11 cellular contexts compared by ENCODE assay signal in the genomic region with DNA sequence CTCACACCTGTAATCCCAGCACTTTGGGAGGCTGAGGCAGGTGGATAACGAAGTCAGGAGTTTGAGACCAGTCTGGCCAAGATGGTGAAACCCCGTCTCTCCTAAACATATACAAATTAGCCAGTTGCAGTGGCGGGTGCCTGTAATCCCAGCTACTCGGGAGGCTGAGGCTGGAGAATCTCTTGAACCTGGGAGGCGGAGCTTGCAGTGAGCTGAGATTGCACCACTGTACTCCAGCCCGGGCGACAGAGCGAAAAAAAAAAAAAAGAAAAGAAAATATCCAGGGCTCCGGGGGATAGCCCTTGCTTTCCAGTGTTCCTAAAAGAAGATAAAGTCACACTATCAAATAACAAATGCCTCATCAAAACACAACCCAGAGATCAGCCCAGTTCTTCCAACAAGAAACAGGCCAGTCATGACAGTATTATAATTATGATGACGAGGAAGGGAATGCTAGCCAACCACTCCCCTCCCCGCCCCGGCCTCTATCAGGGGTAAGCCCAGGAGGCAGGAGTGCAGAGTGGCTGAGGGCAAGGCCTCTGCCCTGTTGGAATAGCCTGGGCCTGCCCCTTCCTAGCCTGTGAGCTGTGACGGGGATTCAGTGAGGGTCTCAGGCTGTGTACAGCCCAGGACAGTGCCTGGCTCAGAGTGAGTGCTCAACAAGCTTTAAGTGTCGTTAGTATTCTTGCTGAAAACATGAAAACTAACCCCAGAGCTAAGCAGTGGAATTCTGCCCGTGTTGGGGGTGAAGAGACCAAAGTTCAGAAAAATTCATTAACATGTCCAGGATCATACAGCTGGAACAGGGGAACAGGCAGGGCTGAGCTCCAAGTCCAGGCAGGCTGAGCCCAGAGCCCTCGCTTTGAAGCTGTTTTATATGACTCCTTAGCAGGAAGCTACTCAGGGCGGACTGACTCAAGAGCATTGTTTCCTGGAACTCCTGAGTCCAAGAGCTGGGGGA. TPM values are rescaled to one million over a fixed set of nuclear protein-coding genes. Genes with fewer than 3 reads are reported as not detected.
DNase-seq lines count a peak whose midpoint lies in the region; TF ChIP-seq lines count a peak whose summit lies in the region.
"Had no signal": no experiment of that assay in that cellular context is flagged by ENCODE, and none has a peak within 500 bp of the region (broad histone marks: within the 10 kb centered on the region; RNA-seq: fewer than 3 reads in every experiment).

No MANE protein-coding gene starts in this region.

- H2AFZ ChIP-seq in H9 (ENCODE audit: low read length) = no peak overlapping the region

- H2BK15ac ChIP-seq in H9 (ENCODE audit: low read depth, low read length) = no peak overlapping the region

- no peak overlapping the region for H3K23ac ChIP-seq in H9 (ENCODE audit: insufficient read length, low read depth, low read length)

- H3K18ac ChIP-seq in H9 (ENCODE audit: insufficient read length, low read depth, low read length) = no peak overlapping the region

- H3K9ac ChIP-seq in H9 (ENCODE audit: extremely low read depth, insufficient read length, low read length) (no peak overlapping the region), colonic mucosa (ENCODE audit: low read depth in 2 of 2, low read length in 2 of 2) (peak overlapping the region; percentile 13 to 85), skeletal muscle tissue (ENCODE audit: low read depth in 1 of 3, low read length in 3 of 3) (no peak overlapping the region)

- H3K79me2 ChIP-seq in H9 (ENCODE audit: insufficient read depth, low read length) = no peaks in the 10 kb centered on the region

- TF ChIP-seq CTCF in H9 (conservative IDR thresholded peaks at IDR 0.05) (no peak), colonic mucosa (IDR thresholded peaks at IDR 0.05) (no peak)

- no CpG with 5 or more reads among the region's 17 CpGs for WGBS in H9 (ENCODE audit: extremely low coverage, insufficient read length, low lambda C conversion rate)

- H3K36me3 ChIP-seq in colonic mucosa (no peaks in the 10 kb centered on the region), skeletal muscle tissue (ENCODE audit: control insufficient read depth in 3 of 3, insufficient read depth in 3 of 3, low read length in 3 of 3) (no peaks in the 10 kb centered on the region)

- H3K4me3 ChIP-seq in colonic mucosa (no peak overlapping the region), skeletal muscle tissue (ENCODE audit: low read length in 3 of 3) (no peak overlapping the region)

- peaks cover 3% of the 10 kb centered on the region; the same call in 1 of the 2 replicates for H3K4me1 ChIP-seq in H9 (ENCODE audit: insufficient read depth, low read length)
- no peaks in the 10 kb centered on the region for H3K4me1 ChIP-seq in colonic mucosa
- peaks cover 5 to 25% (median 19%) of the 10 kb centered on the region in 3 donors for H3K4me1 ChIP-seq in skeletal muscle tissue (ENCODE audit: control insufficient read depth in 3 of 3, insufficient read depth in 3 of 3, low read length in 3 of 3)

- H2BK5ac ChIP-seq in H9 (ENCODE audit: insufficient read length, low read length) = no peak overlapping the region

- H4K91ac ChIP-seq in H9 (ENCODE audit: insufficient read length, low read depth, low read length) = no peak overlapping the region

- no peaks in the 10 kb centered on the region; a peak in 1 of 5 replicates for H3K9me3 Mint-ChIP-seq in H9

- no peak overlapping the region for H2BK20ac ChIP-seq in H9 (ENCODE audit: low read depth, low read length, poor library complexity, severe bottlenecking)

- H4K5ac ChIP-seq in H9 (ENCODE audit: insufficient read length, low read depth, low read length) = no peak overlapping the region

- no peaks in the 10 kb centered on the region for H3K79me1 ChIP-seq in H9 (ENCODE audit: insufficient read depth, low read depth, low read length, poor library complexity, severe bottlenecking)

- H2AK5ac ChIP-seq in H9 (ENCODE audit: insufficient read length, low read length) = no peak overlapping the region

- H3T11ph ChIP-seq in H9 (ENCODE audit: low read length) = no peak overlapping the region

- no peaks in the 10 kb centered on the region for H4K20me1 ChIP-seq in H9 (ENCODE audit: control insufficient read depth, insufficient read depth, insufficient read length)

- no peak overlapping the region; the same call in 1 of the 2 replicates for H3K14ac ChIP-seq in H9 (ENCODE audit: insufficient read depth, low read length)

- no peak overlapping the region for H3K27ac ChIP-seq in H9 (ENCODE audit: insufficient read length, low read depth, low read length)
- peak overlapping the region; percentile 94 for H3K27ac ChIP-seq in colonic mucosa
- H3K27ac ChIP-seq in skeletal muscle tissue (ENCODE audit: low read depth, low read length) = peak overlapping the region; percentile 19

- H3K27ac Mint-ChIP-seq in H9 = no peak overlapping the region; a peak in 1 of 7 replicates

- no peak overlapping the region for H4K8ac ChIP-seq in H9 (replicated peaks; ENCODE audit: insufficient read length, low read depth, low read length)

- no peak overlapping the region for H3K4me2 ChIP-seq in H9 (ENCODE audit: insufficient read depth, insufficient read length, low read length)

- H3K9me3 ChIP-seq in H9 (ENCODE audit: control insufficient read depth, low read depth, low read length) (no peaks in the 10 kb centered on the region), colonic mucosa (no peaks in the 10 kb centered on the region), skeletal muscle tissue (ENCODE audit: control insufficient read depth in 3 of 3, low read length in 3 of 3) (no peaks in the 10 kb centered on the region)

- no peaks in the 10 kb centered on the region for H3K36me3 Mint-ChIP-seq in H9 (ENCODE audit: insufficient read depth in 1 of 3, low read depth in 3 of 3)
- H3K36me3 Mint-ChIP-seq: CD4-positive, CD25-positive, alpha-beta regulatory T cell had no signal

- H2BK12ac ChIP-seq in H9 (ENCODE audit: insufficient read length, low read depth, low read length) = no peak overlapping the region

- H3K27me3 Mint-ChIP-seq in H9 (ENCODE audit: low read depth) = peaks cover 20% of the 10 kb centered on the region

- DNase-seq in H9 (peak; percentile 44), colonic mucosa (peak; percentile 91), kidney glomerular epithelial cell (lab: John Stamatoyannopoulos, UW) (peak; percentile 2), NCI-H2029 treated with DMSO at 0.1 percent for 48 hours (lab: John Stamatoyannopoulos, UW) (no peak), NCI-H82 treated with DMSO at 0.1 percent for 48 hours (lab: John Stamatoyannopoulos, UW; ENCODE audit: unreplicated experiment) (no peak), NCI-H2171 (lab: John Stamatoyannopoulos, UW) (no peak), GF-D8 (lab: John Stamatoyannopoulos, UW) (no peak)
- DNase-seq: activated naive CD4-positive, alpha-beta T cell treated with Interleukin-2 at 50 U/mL for 16 hours; CD4-positive, CD25-positive, alpha-beta regulatory T cell; hippocampal formation had no signal

- intact Hi-C loops in colonic mucosa (cut with DNase I) = no loop called here

- peaks cover 31 to 38% of the 10 kb centered on the region in 2 experiments for H3K4me1 Mint-ChIP-seq in H9
- H3K4me1 Mint-ChIP-seq: CD4-positive, CD25-positive, alpha-beta regulatory T cell had no signal

- H3K27me3 ChIP-seq in H9 (ENCODE audit: insufficient read depth, low read length) (no peaks in the 10 kb centered on the region), colonic mucosa (no peaks in the 10 kb centered on the region), skeletal muscle tissue (ENCODE audit: control insufficient read depth in 3 of 3, insufficient read depth in 3 of 3, low read length in 3 of 3) (peaks cover 3 to 13% (median 4%) of the 10 kb centered on the region in 3 donors)

- no peak overlapping the region for H3K56ac ChIP-seq in H9 (ENCODE audit: insufficient read length, low read depth, low read length)

- H2BK120ac ChIP-seq in H9 (ENCODE audit: low read depth, low read length, poor library complexity, severe bottlenecking) = no peak overlapping the region

- H3K4me3 Mint-ChIP-seq in H9 = no peak overlapping the region
- H3K4me3 Mint-ChIP-seq: CD4-positive, CD25-positive, alpha-beta regulatory T cell had no signal

- H3K4ac ChIP-seq in H9 (ENCODE audit: low read depth, low read length) = no peak overlapping the region

- H3K23me2 ChIP-seq in H9 (ENCODE audit: insufficient read length, low read depth, low read length, poor library complexity, severe bottlenecking) = no peaks in the 10 kb centered on the region

RNA-seq across cellular contexts. Expression of a gene that starts 54.3 kb away (rescaled TPM):
- total RNA-seq in H9 (2021) (13.7 and 14.7 TPM in 2 replicates), colonic mucosa (1 to 10 TPM; 4.2 to 4.5 TPM), skeletal muscle tissue (not detected)

Comparison
In these comparisons a context has a peak if more than half of its experiments do, and no peak if none do; other contexts are left out.
1. DNase-seq: peak in H9 (single experiment), colonic mucosa (single experiment) and kidney glomerular epithelial cell (single experiment); none in NCI-H2029 treated with DMSO at 0.1 percent for 48 hours (single experiment), NCI-H82 treated with DMSO at 0.1 percent for 48 hours (single experiment), NCI-H2171 (single experiment) and GF-D8 (single experiment).
2. H3K9ac ChIP-seq: peak in colonic mucosa (2 of 2); none in H9 (single experiment) and skeletal muscle tissue (0 of 3).